ENCODE assay signal across 18 cellular contexts in genomic region chr14:74606727-74607126, GRCh38.
"Had no signal": no experiment of that assay in that cellular context is flagged by ENCODE, and none has a peak within 500 bp of the region (broad histone marks: within the 10 kb centered on the region; RNA-seq: fewer than 3 reads in every experiment).

No MANE protein-coding gene starts in this region.

- ATAC-seq: gastroesophageal sphincter; left lobe of liver; stimulated activated naive CD8-positive, alpha-beta T cell treated with anti-CD3 and anti-CD28 coated beads, Interleukin-15, Interleukin-2, amounts not matched to agents 100 U/mL and 50 U/mL, for 24 hours had no signal

- H3K27ac ChIP-seq: cardiac muscle cell, gastroesophageal sphincter, sigmoid colon, suprapubic skin had no signal

- H3K36me3 ChIP-seq: cardiac muscle cell, sigmoid colon had no signal

- H3K36me3 Mint-ChIP-seq: activated naive CD8-positive, alpha-beta T cell treated with anti-CD3 and anti-CD28 coated beads for 36 hours had no signal

- H3K9me3 ChIP-seq: gastroesophageal sphincter, sigmoid colon, suprapubic skin had no signal

- H3K4me3 ChIP-seq: cardiac muscle cell, gastroesophageal sphincter, sigmoid colon, suprapubic skin had no signal

- DNase-seq: activated B cell treated with CpG ODN at 0.5 μM for 24 hours; activated CD4-positive, alpha-beta T cell treated with anti-CD3 and anti-CD28 coated beads, Interleukin-2, amount 50 U/mL, for 1 hour; activated effector memory CD4-positive, alpha-beta T cell treated with anti-CD3 and anti-CD28 coated beads, Interleukin-2, amount 50 U/mL, for 16 hours; activated naive CD8-positive, alpha-beta T cell treated with anti-CD3 and anti-CD28 coated beads for 36 hours; activated T-cell treated with anti-CD3 and anti-CD28 coated beads, Interleukin-2, amount 50 U/mL, for 1 hour; cortex of kidney; effector memory CD4-positive, alpha-beta T cell; islet precursor cell; nephron progenitor cell; sigmoid colon; stimulated activated CD4-positive, alpha-beta T cell treated with anti-CD3 and anti-CD28 coated beads, Interleukin-4, amount 100 ng/mL, for 1 hour; stimulated activated CD8-positive, alpha-beta memory T cell treated with anti-CD3 and anti-CD28 coated beads, Interleukin-4, amount 100 ng/mL, for 48 hours; stimulated activated naive CD8-positive, alpha-beta T cell treated with anti-CD3 and anti-CD28 coated beads, Interleukin-15, Interleukin-2, amounts not matched to agents 100 U/mL and 50 U/mL, for 24 hours; T-helper 2 cell had no signal

- H3K27ac Mint-ChIP-seq: activated B cell treated with CpG ODN at 0.5 μM for 24 hours; activated naive CD8-positive, alpha-beta T cell treated with anti-CD3 and anti-CD28 coated beads for 36 hours; nephron progenitor cell had no signal

- H3K4me3 Mint-ChIP-seq: activated B cell treated with CpG ODN at 0.5 μM for 24 hours; activated naive CD8-positive, alpha-beta T cell treated with anti-CD3 and anti-CD28 coated beads for 36 hours; nephron progenitor cell had no signal
